1 cellular context compared by ENCODE assay signal in genomic region chr17:65588194-65588808, GRCh38.
TF ChIP-seq lines count a peak whose summit lies in the region.

No MANE protein-coding gene starts in this region.

TF ChIP-seq in K562, 482 proteins besides CTCF, POLR2A, EP300 and RAD21 (continued from another document):
- TF ChIP-seq, protein P1, sequence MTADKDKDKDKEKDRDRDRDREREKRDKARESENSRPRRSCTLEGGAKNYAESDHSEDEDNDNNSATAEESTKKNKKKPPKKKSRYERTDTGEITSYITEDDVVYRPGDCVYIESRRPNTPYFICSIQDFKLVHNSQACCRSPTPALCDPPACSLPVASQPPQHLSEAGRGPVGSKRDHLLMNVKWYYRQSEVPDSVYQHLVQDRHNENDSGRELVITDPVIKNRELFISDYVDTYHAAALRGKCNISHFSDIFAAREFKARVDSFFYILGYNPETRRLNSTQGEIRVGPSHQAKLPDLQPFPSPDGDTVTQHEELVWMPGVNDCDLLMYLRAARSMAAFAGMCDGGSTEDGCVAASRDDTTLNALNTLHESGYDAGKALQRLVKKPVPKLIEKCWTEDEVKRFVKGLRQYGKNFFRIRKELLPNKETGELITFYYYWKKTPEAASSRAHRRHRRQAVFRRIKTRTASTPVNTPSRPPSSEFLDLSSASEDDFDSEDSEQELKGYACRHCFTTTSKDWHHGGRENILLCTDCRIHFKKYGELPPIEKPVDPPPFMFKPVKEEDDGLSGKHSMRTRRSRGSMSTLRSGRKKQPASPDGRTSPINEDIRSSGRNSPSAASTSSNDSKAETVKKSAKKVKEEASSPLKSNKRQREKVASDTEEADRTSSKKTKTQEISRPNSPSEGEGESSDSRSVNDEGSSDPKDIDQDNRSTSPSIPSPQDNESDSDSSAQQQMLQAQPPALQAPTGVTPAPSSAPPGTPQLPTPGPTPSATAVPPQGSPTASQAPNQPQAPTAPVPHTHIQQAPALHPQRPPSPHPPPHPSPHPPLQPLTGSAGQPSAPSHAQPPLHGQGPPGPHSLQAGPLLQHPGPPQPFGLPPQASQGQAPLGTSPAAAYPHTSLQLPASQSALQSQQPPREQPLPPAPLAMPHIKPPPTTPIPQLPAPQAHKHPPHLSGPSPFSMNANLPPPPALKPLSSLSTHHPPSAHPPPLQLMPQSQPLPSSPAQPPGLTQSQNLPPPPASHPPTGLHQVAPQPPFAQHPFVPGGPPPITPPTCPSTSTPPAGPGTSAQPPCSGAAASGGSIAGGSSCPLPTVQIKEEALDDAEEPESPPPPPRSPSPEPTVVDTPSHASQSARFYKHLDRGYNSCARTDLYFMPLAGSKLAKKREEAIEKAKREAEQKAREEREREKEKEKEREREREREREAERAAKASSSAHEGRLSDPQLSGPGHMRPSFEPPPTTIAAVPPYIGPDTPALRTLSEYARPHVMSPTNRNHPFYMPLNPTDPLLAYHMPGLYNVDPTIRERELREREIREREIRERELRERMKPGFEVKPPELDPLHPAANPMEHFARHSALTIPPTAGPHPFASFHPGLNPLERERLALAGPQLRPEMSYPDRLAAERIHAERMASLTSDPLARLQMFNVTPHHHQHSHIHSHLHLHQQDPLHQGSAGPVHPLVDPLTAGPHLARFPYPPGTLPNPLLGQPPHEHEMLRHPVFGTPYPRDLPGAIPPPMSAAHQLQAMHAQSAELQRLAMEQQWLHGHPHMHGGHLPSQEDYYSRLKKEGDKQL (CRISPR knock-in tag; IDR thresholded peaks at IDR 0.05; ENCODE audit: borderline replicate concordance): no peak
- no peak for TF ChIP-seq CCAR2 (IDR thresholded peaks at IDR 0.05; ENCODE audit: low read depth, low read length)
- TF ChIP-seq NFE2 (IDR thresholded peaks at IDR 0.05; ENCODE audit: low read depth): peak; percentile 57; the same call in 1 of the 2 replicates
- no peak for TF ChIP-seq TEAD2 (tag; IDR thresholded peaks at IDR 0.05)
